ENCODE assay signal across 12 cellular contexts in genomic region chr11:19921976-19922688, GRCh38.
"Had no signal": no experiment of that assay in that cellular context is flagged by ENCODE, and none has a peak within 500 bp of the region (broad histone marks: within the 10 kb centered on the region; RNA-seq: fewer than 3 reads in every experiment).

No MANE protein-coding gene starts in this region.

- ATAC-seq: activated CD8-positive, alpha-beta memory T cell treated with anti-CD3 and anti-CD28 coated beads, Interleukin-2, amount 10 ng/mL, durations not matched to agents 7 days and 5 days; activated naive CD8-positive, alpha-beta T cell treated with anti-CD3 and anti-CD28 coated beads, Interleukin-2, amount 50 U/mL, for 24 hours; left colon; naive thymus-derived CD4-positive, alpha-beta T cell; pancreas; stimulated activated memory B cell treated with anti-CD40 and anti-IgM and Interleukin-4, amounts not matched to agents 10 μg/mL and 1 μg/mL and 100 μg/mL, for 72 hours had no signal

- DNase-seq: activated CD4-positive, alpha-beta T cell treated with anti-CD3 and anti-CD28 coated beads, Interleukin-2, amount 50 U/mL, for 48 hours; activated CD4-positive, CD25-positive, alpha-beta regulatory T cell treated with anti-CD3 and anti-CD28 coated beads, Interleukin-2, amount 50 U/mL, for 72 hours; activated CD8-positive, alpha-beta memory T cell treated with anti-CD3 and anti-CD28 coated beads, Interleukin-2, amount 10 ng/mL, durations not matched to agents 7 days and 5 days; activated naive CD4-positive, alpha-beta T cell treated with anti-CD3 and anti-CD28 coated beads for 36 hours; activated naive CD8-positive, alpha-beta T cell treated with anti-CD3 and anti-CD28 coated beads, Interleukin-2, amount 50 U/mL, for 24 hours; activated T-cell treated with anti-CD3 and anti-CD28 coated beads, Interleukin-2, amount 50 U/mL, for 1 hour; left colon; naive thymus-derived CD4-positive, alpha-beta T cell; pancreas; substantia nigra had no signal

- H3K27ac ChIP-seq: cardiac muscle cell, pancreas had no signal

- H3K4me1 ChIP-seq: pancreas had no signal

- H3K36me3 ChIP-seq: cardiac muscle cell, pancreas had no signal

- H3K9me3 ChIP-seq: pancreas had no signal

- H3K4me3 ChIP-seq: cardiac muscle cell, pancreas had no signal

- H3K27me3 ChIP-seq: cardiac muscle cell, pancreas had no signal
